ENCODE assay signal across 8 cellular contexts in the genomic region with DNA sequence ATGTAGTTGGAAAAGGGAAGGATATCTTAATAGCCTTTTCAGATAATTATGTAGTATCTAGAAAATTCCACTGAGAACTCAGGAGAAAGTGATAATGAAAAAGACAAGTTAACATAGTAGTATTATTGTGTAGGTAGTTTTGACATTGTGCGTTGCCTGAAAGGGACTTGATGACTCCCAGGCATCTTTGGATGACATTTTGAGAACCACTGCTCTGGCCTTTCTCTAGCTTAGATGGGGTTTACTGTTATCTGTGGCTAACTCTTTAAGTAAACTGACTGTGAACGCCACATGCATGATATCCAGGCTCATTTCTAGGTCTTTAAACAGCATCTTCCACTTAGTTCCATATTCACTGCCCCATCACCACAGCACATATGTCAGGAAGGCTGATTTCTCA. TPM values are rescaled to one million over a fixed set of nuclear protein-coding genes. Genes with fewer than 3 reads are reported as not detected.
"Had no signal": no experiment of that assay in that cellular context is flagged by ENCODE, and none has a peak within 500 bp of the region (broad histone marks: within the 10 kb centered on the region; RNA-seq: fewer than 3 reads in every experiment).

No MANE protein-coding gene starts in this region.

- H2AFZ ChIP-seq: GM23338 had no signal

- H3K4me3 Mint-ChIP-seq: GM23338, H9 had no signal

- H3K9me3 Mint-ChIP-seq: GM23338, H9 had no signal

- H3K27ac Mint-ChIP-seq: GM23338, H9 had no signal

- H3K4me2 ChIP-seq: GM23338 had no signal

- H3K4me1 Mint-ChIP-seq: GM23338, H9 had no signal

- DNase-seq: H9, HCEC 1CT, IMR-90, KG1 had no signal

- H3K4me3 ChIP-seq: GM23338, K562 had no signal

- ATAC-seq: GM23338, K562 had no signal

RNA-seq across cellular contexts. Expression of a gene that starts 14.4 kb away (rescaled TPM):
- total RNA-seq: GM23338, H1, H9, HT-29, IMR-90 had no signal
- polyA plus RNA-seq: GM23338, H1, IMR-90 had no signal
